Comparison of ENCODE assay signal across 28 cellular contexts in genomic region chr13:47374741-47375140, GRCh38.
"Had no signal": no experiment of that assay in that cellular context is flagged by ENCODE, and none has a peak within 500 bp of the region (broad histone marks: within the 10 kb centered on the region; RNA-seq: fewer than 3 reads in every experiment).

No MANE protein-coding gene starts in this region.

- H3K4me3 ChIP-seq: stomach, suprapubic skin, testis, thoracic aorta, thyroid gland, tibial nerve, transverse colon, upper lobe of left lung, upper lobe of right lung, uterus, vagina had no signal

- H3K36me3 ChIP-seq: stomach, suprapubic skin, thoracic aorta, thyroid gland, tibial nerve, transverse colon, upper lobe of left lung, upper lobe of right lung, uterus, vagina had no signal

- H3K4me3 Mint-ChIP-seq: stimulated activated effector memory CD8-positive, alpha-beta T cell treated with anti-CD3 and anti-CD28 coated beads, Interleukin-12 subunit alpha, Interleukin-12 subunit beta, amount 100 ng/mL, for 72 hours; stimulated activated memory B cell treated with anti-CD40 and anti-IgM and Interleukin-4, amounts not matched to agents 10 μg/mL and 1 μg/mL and 100 μg/mL, for 72 hours; stimulated activated naive B cell treated with anti-CD40 and anti-IgM and Interleukin-4, amounts not matched to agents 10 μg/mL and 1 μg/mL and 100 μg/mL, for 72 hours; stimulated activated naive CD8-positive, alpha-beta T cell treated with anti-CD3 and anti-CD28 coated beads, Interleukin-15, amount 100 ng/mL, for 72 hours; stimulated activated naive CD8-positive, alpha-beta T cell treated with anti-CD3 and anti-CD28 coated beads, Interleukin-15, Interleukin-2, amounts not matched to agents 100 ng/mL and 50 ng/mL, for 24 hours; type B pancreatic cell had no signal

- H3K4me1 Mint-ChIP-seq: stimulated activated effector memory CD8-positive, alpha-beta T cell treated with anti-CD3 and anti-CD28 coated beads, Interleukin-12 subunit alpha, Interleukin-12 subunit beta, amount 100 ng/mL, for 72 hours; stimulated activated memory B cell treated with anti-CD40 and anti-IgM and Interleukin-4, amounts not matched to agents 10 μg/mL and 1 μg/mL and 100 μg/mL, for 72 hours; stimulated activated naive B cell treated with anti-CD40 and anti-IgM and Interleukin-4, amounts not matched to agents 10 μg/mL and 1 μg/mL and 100 μg/mL, for 72 hours; stimulated activated naive CD8-positive, alpha-beta T cell treated with anti-CD3 and anti-CD28 coated beads, Interleukin-15, amount 100 ng/mL, for 72 hours had no signal

- H3K4me1 ChIP-seq: stomach, suprapubic skin, testis, thyroid gland, tibial nerve, transverse colon, upper lobe of left lung, upper lobe of right lung, uterus, vagina had no signal

- H3K9me3 ChIP-seq: testis, thyroid gland, upper lobe of right lung, uterus, vagina had no signal

- DNase-seq: stimulated activated CD4-positive, alpha-beta T cell treated with anti-CD3 and anti-CD28 coated beads, Interleukin-2, amount 100 ng/mL, for 48 hours; stimulated activated CD4-positive, alpha-beta T cell treated with anti-CD3 and anti-CD28 coated beads, Interleukin-4, amount 100 ng/mL, for 1 hour; stimulated activated CD4-positive, alpha-beta T cell treated with anti-CD3 and anti-CD28 coated beads, Interleukin-4, amount 100 ng/mL, for 24 hours; stimulated activated CD4-positive, alpha-beta T cell treated with anti-CD3 and anti-CD28 coated beads, Interleukin-4, amount 100 ng/mL, for 4 hours; stimulated activated CD8-positive, alpha-beta memory T cell treated with anti-CD3 and anti-CD28 coated beads, Interleukin-4, amount 100 ng/mL, for 48 hours; stimulated activated naive B cell treated with anti-CD40 and anti-IgM and Interleukin-4, amounts not matched to agents 10 μg/mL and 1 μg/mL and 100 μg/mL, for 72 hours; stimulated activated naive CD4-positive, alpha-beta T cell; stimulated activated naive CD4-positive, alpha-beta T cell treated with Interleukin-2 at 50 U/mL for 16 hours; stimulated activated naive CD8-positive, alpha-beta T cell treated with anti-CD3 and anti-CD28 coated beads, Interleukin-15, amount 100 ng/mL, for 72 hours; stimulated activated naive CD8-positive, alpha-beta T cell treated with anti-CD3 and anti-CD28 coated beads, Interleukin-15, Interleukin-2, amounts not matched to agents 100 U/mL and 50 U/mL, for 24 hours; stomach; substantia nigra; testis; thyroid gland; transverse colon; trophoblast cell; upper lobe of right lung; uterus had no signal

- ATAC-seq: stimulated activated effector memory CD8-positive, alpha-beta T cell treated with anti-CD3 and anti-CD28 coated beads, Interleukin-12 subunit alpha, Interleukin-12 subunit beta, amount 100 ng/mL, for 72 hours; stimulated activated memory B cell treated with anti-CD40 and anti-IgM and Interleukin-4, amounts not matched to agents 10 μg/mL and 1 μg/mL and 100 μg/mL, for 72 hours; stimulated activated naive B cell treated with anti-CD40 and anti-IgM and Interleukin-4, amounts not matched to agents 10 μg/mL and 1 μg/mL and 100 μg/mL, for 72 hours; stimulated activated naive CD8-positive, alpha-beta T cell treated with anti-CD3 and anti-CD28 coated beads, Interleukin-15, amount 100 ng/mL, for 72 hours; stimulated activated naive CD8-positive, alpha-beta T cell treated with anti-CD3 and anti-CD28 coated beads, Interleukin-15, Interleukin-2, amounts not matched to agents 100 U/mL and 50 U/mL, for 24 hours; upper lobe of right lung had no signal

- H3K36me3 Mint-ChIP-seq: stimulated activated effector memory CD8-positive, alpha-beta T cell treated with anti-CD3 and anti-CD28 coated beads, Interleukin-12 subunit alpha, Interleukin-12 subunit beta, amount 100 ng/mL, for 72 hours; stimulated activated memory B cell treated with anti-CD40 and anti-IgM and Interleukin-4, amounts not matched to agents 10 μg/mL and 1 μg/mL and 100 μg/mL, for 72 hours; stimulated activated naive B cell treated with anti-CD40 and anti-IgM and Interleukin-4, amounts not matched to agents 10 μg/mL and 1 μg/mL and 100 μg/mL, for 72 hours; type B pancreatic cell had no signal

- H3K27ac ChIP-seq: stomach, suprapubic skin, testis, thoracic aorta, thyroid gland, tibial nerve, transverse colon, upper lobe of left lung, upper lobe of right lung, uterus, vagina had no signal

- FAIRE-seq: urothelium cell line had no signal

- H3K27me3 ChIP-seq: stomach, suprapubic skin, testis, thyroid gland, tibial nerve, transverse colon, upper lobe of left lung, upper lobe of right lung, uterus, vagina had no signal

- H3K27ac Mint-ChIP-seq: stimulated activated effector memory CD8-positive, alpha-beta T cell treated with anti-CD3 and anti-CD28 coated beads, Interleukin-12 subunit alpha, Interleukin-12 subunit beta, amount 100 ng/mL, for 72 hours; stimulated activated memory B cell treated with anti-CD40 and anti-IgM and Interleukin-4, amounts not matched to agents 10 μg/mL and 1 μg/mL and 100 μg/mL, for 72 hours; stimulated activated naive B cell treated with anti-CD40 and anti-IgM and Interleukin-4, amounts not matched to agents 10 μg/mL and 1 μg/mL and 100 μg/mL, for 72 hours; stimulated activated naive CD8-positive, alpha-beta T cell treated with anti-CD3 and anti-CD28 coated beads, Interleukin-15, amount 100 ng/mL, for 72 hours; stimulated activated naive CD8-positive, alpha-beta T cell treated with anti-CD3 and anti-CD28 coated beads, Interleukin-15, Interleukin-2, amounts not matched to agents 100 ng/mL and 50 ng/mL, for 24 hours; type B pancreatic cell had no signal

- H3K27me3 Mint-ChIP-seq: stimulated activated memory B cell treated with anti-CD40 and anti-IgM and Interleukin-4, amounts not matched to agents 10 μg/mL and 1 μg/mL and 100 μg/mL, for 72 hours; stimulated activated naive CD8-positive, alpha-beta T cell treated with anti-CD3 and anti-CD28 coated beads, Interleukin-15, amount 100 ng/mL, for 72 hours; stimulated activated naive CD8-positive, alpha-beta T cell treated with anti-CD3 and anti-CD28 coated beads, Interleukin-15, Interleukin-2, amounts not matched to agents 100 ng/mL and 50 ng/mL, for 24 hours; type B pancreatic cell had no signal
